In genomic region chr2:171893824-171894611, GRCh38 we compare ENCODE assay signal across 8 cellular contexts. TPM values are rescaled to one million over a fixed set of nuclear protein-coding genes. Genes with fewer than 3 reads are reported as not detected.
DNase-seq lines count a peak whose midpoint lies in the region; ATAC-seq and TF ChIP-seq lines count a peak whose summit lies in the region.

Gene SLC25A12, minus strand, starts transcription at chr2:171894244. Its CDS starts 30 bp downstream, at chr2:171894214.

- no peak for TF ChIP-seq CTCF in GM12864 (IDR thresholded peaks at IDR 0.05; ENCODE audit: low read depth, low read length, missing control alignments)
- TF ChIP-seq CTCF in heart left ventricle (IDR thresholded peaks at IDR 0.05) = no peak
- TF ChIP-seq CTCF in tibial nerve (IDR thresholded peaks at IDR 0.05) = peak in 1 of 5 experiments; percentile 11

- CTCF ChIA-PET in T-cell (lab: Charles Lee) = no interaction called here

- DNase-seq in GM12864 (ENCODE audit: low read depth) (peak; percentile 46), NCI-H1092 treated with DMSO at 0.1 percent for 48 hours (lab: John Stamatoyannopoulos, UW) (peak; percentile 71), T-cell (peak; percentile 31 to 73 (median 58)), adipocyte (ENCODE audit: low read depth) (peak; percentile 94), heart left ventricle (peak; percentile 86 to 92 (median 88)), pons (ENCODE audit: low spot score) (peak; percentile 76), tibial nerve (ENCODE audit: low spot score in 2 of 2) (peak; percentile 62 to 69)

- no peaks in the 10 kb centered on the region for H3K9me3 ChIP-seq in adipocyte (ENCODE audit: control insufficient read depth, low read length)
- H3K9me3 ChIP-seq in heart left ventricle = peaks cover 0 to 5% (median 0%) of the 10 kb centered on the region in 12 donors
- H3K9me3 ChIP-seq in tibial nerve = no peaks in the 10 kb centered on the region

- POLR2A ChIA-PET in T-cell (lab: Charles Lee) = no interaction called here

- intact Hi-C loops in heart left ventricle (cut with DNase I) = loop anchor here in 5 of 10 donors (1.0 to 5.0 kb wide), 4 partner anchors 28 to 82 kb away; partner anchors contain the start of gene HAT1 (in 4 of the 5)

- peak in 1 of 2 donors; percentile 62 for TF ChIP-seq EP300 in tibial nerve (IDR thresholded peaks at IDR 0.05)

- TF ChIP-seq POLR2A in heart left ventricle (IDR thresholded peaks at IDR 0.05) = peak in 1 of 2 donors; percentile 84
- peak; percentile 25 to 27 for TF ChIP-seq POLR2A in tibial nerve (IDR thresholded peaks at IDR 0.05)

- H3K4me1 ChIP-seq in adipocyte (ENCODE audit: control insufficient read depth, insufficient read depth, low read length) = peaks cover 12% of the 10 kb centered on the region
- peaks cover 0 to 42% (median 19%) of the 10 kb centered on the region in 12 donors for H3K4me1 ChIP-seq in heart left ventricle
- H3K4me1 ChIP-seq in tibial nerve = peaks cover 0 to 26% (median 7%) of the 10 kb centered on the region in 4 donors

- no peaks in the 10 kb centered on the region for H3K36me3 ChIP-seq in adipocyte (ENCODE audit: control insufficient read depth, insufficient read depth, low read length, severe bottlenecking)
- peaks cover 0 to 17% (median 5%) of the 10 kb centered on the region in 9 donors for H3K36me3 ChIP-seq in heart left ventricle
- peaks cover 0 to 4% (median 0%) of the 10 kb centered on the region in 3 donors for H3K36me3 ChIP-seq in tibial nerve

- peaks cover 21% of the 10 kb centered on the region for H3K36me3 Mint-ChIP-seq in T-cell

- WGBS in heart left ventricle, 4 donors = 0 to 1% (median 1%) methylated on average over 45 to 63 of the region's 63 CpGs
- 0 to 1% methylated on average over 19 to 55 of the region's 63 CpGs for WGBS in tibial nerve, 2 donors

- H3K27ac Mint-ChIP-seq in T-cell = peak within 1 kb of the TSS; percentile 85 to 91

- H3K9ac ChIP-seq in adipocyte (ENCODE audit: low read length) = peak within 1 kb of the TSS; percentile 91

- peak within 1 kb of the TSS; percentile 96 to 99 (median 98) for H3K4me3 Mint-ChIP-seq in T-cell

- H3K4me3 ChIP-seq in GM12864 (ENCODE audit: low read depth, low read length) (peak within 1 kb of the TSS; percentile 87), adipocyte (ENCODE audit: low read length) (peak within 1 kb of the TSS; percentile 96), heart left ventricle (peak within 1 kb of the TSS; percentile 75 to 98 (median 86)), tibial nerve (peak within 1 kb of the TSS; percentile 63 to 90 (median 76))

- peak within 1 kb of the TSS; percentile 39 to 94 (median 84) for H3K27ac ChIP-seq in heart left ventricle
- peak within 1 kb of the TSS; percentile 50 to 82 (median 72) for H3K27ac ChIP-seq in tibial nerve

- H3K9me3 Mint-ChIP-seq in T-cell = no peaks in the 10 kb centered on the region

- H3K4me1 Mint-ChIP-seq in T-cell = peaks cover 50 to 54% (median 53%) of the 10 kb centered on the region in 3 donors

- H3K27me3 ChIP-seq in adipocyte (replicated peaks; ENCODE audit: control insufficient read depth, insufficient read depth, low read length) (no peaks in the 10 kb centered on the region), heart left ventricle (no peaks in the 10 kb centered on the region), tibial nerve (no peaks in the 10 kb centered on the region)

- H3K27me3 Mint-ChIP-seq in T-cell = no peaks in the 10 kb centered on the region

- ATAC-seq in HG02610 (IDR thresholded peaks at IDR 0.05; ENCODE audit: unreplicated experiment) = peak; percentile 94
- ATAC-seq in T-cell (replicated peaks in 1 of 4) = peak; percentile 93 to 98 (median 96)
- peak; percentile 93 to 99 (median 98) for ATAC-seq in heart left ventricle

RNA-seq across cellular contexts. Expression of gene SLC25A12, which starts in this region (rescaled TPM):
- 10 to 100 TPM; 11.7 to 19.0 (median 13.3) TPM for total RNA-seq in T-cell
- 100 to 1,000 TPM in 7 of 9 donors, 10 to 100 TPM in 2; 74.8 to 128 (median 120) TPM for total RNA-seq in heart left ventricle
- polyA plus RNA-seq in heart left ventricle = 10 to 100 TPM; 45.8 to 65.7 TPM
- 10 to 100 TPM; 15.9 to 20.5 (median 18.6) TPM for total RNA-seq in tibial nerve

Comparison
In these comparisons a context has a peak if more than half of its experiments do, and no peak if none do; other contexts are left out.
1. Peak in every context shown above with its lines: DNase-seq, ATAC-seq, H3K4me3 ChIP-seq and H3K27ac ChIP-seq.